In the genomic region with DNA sequence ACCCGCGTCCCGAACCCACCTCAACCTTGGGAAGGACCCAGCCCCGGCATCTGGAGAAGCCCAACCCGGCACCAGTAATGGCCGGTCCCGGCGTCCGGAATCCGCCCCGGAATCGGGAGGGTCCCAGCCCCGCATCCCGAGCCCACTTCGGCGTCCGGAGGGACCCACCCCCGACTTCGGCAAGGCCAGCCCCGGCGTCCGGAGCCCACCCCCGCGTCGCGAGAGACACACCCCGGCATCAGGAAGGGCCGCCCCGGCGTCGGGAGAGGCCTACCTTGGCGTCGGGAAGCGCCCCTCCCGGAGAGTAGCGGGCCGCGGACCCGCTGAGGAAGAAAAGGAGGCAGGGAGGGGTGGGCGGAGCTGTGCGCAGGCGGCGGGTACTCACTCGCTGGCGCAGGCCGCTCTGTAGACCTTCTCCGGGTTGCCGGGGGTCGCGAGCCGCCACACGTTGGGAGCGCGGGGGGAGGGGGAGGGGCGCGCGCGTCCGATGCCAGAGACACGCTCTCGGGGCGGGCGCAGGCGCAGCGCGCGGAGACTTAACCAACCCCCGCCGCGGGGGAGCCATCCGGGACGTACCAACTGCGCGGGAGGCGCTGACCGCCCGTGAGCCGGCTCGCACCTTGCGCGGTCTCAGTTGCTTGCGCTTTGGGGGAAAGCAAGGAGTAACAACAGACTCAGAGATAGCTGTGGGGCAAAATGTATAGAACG, we compare ENCODE assay signal across 8 cellular contexts. TPM values are rescaled to one million over a fixed set of nuclear protein-coding genes. Genes with fewer than 3 reads are reported as not detected.
DNase-seq lines count a peak whose midpoint lies in the region; ATAC-seq and TF ChIP-seq lines count a peak whose summit lies in the region.

TSS of gene UIMC1 (minus strand) at position 515 of the 708 bp plus-strand sequence. CDS start 24,164 bp downstream, outside the sequence.

- DNase-seq in NCI-H345 (lab: John Stamatoyannopoulos, UW), result peak; percentile 97
- peak; percentile 93 for DNase-seq in activated B cell treated with CpG ODN at 0.5 μM for 24 hours
- peak; percentile 94 to 95 for DNase-seq in cardiac fibroblast (ENCODE audit: low read depth in 2 of 2)
- DNase-seq in iPS-NIHi7 (ENCODE audit: extremely low spot score), result peak; percentile 94
- DNase-seq in smooth muscle cell (lab: John Stamatoyannopoulos, UW; ENCODE audit: unreplicated experiment), result peak; percentile 82

- peak within 1 kb of the TSS; percentile 91 for H3K4me2 ChIP-seq in smooth muscle cell

- peak within 1 kb of the TSS; percentile 93 for H3K4me3 Mint-ChIP-seq in activated B cell treated with CpG ODN at 0.5 μM for 24 hours

- H3K4me1 ChIP-seq in ACC112 (ENCODE audit: control insufficient read depth, insufficient read depth, low read length, unreplicated experiment) (peaks cover 15% of the 10 kb centered on the region), smooth muscle cell (ENCODE audit: low read depth) (peaks cover 18% of the 10 kb centered on the region)

- peaks cover 46% of the 10 kb centered on the region for H4K20me1 ChIP-seq in smooth muscle cell (ENCODE audit: low read depth)

- intact Hi-C loops in activated B cell treated with CpG ODN at 0.5 μM for 24 hours (cut with micrococcal nuclease), result loop anchor here (1.0 to 5.0 kb wide), 7 partner anchors 10 to 470 kb away; partner anchors contain the start of genes FGFR4, NSD1, PRELID1 and RAB24

- H3K9ac ChIP-seq in smooth muscle cell (ENCODE audit: low read depth), result peak within 1 kb of the TSS; percentile 88

- H3K27me3 Mint-ChIP-seq in activated B cell treated with CpG ODN at 0.5 μM for 24 hours, result no peaks in the 10 kb centered on the region

- peak; percentile 78 for ATAC-seq in GM18907 (IDR thresholded peaks at IDR 0.05; ENCODE audit: unreplicated experiment)
- ATAC-seq in HG03139 (IDR thresholded peaks at IDR 0.05; ENCODE audit: unreplicated experiment), result peak; percentile 66
- ATAC-seq in activated B cell treated with CpG ODN at 0.5 μM for 24 hours (ENCODE audit: low read depth), result peak; percentile 89

- CTCF ChIA-PET in activated B cell treated with CpG ODN at 0.5 μM for 24 hours (lab: Charles Lee), result interaction anchor here (1.4 to 1.8 kb wide), 2 partner anchors 14 to 16 kb away, joined by 5 to 6 read pairs; partner anchors contain the start of gene ZNF346

- TF ChIP-seq CTCF in activated B cell treated with CpG ODN at 0.5 μM for 24 hours (IDR thresholded peaks at IDR 0.05), result no peak
- TF ChIP-seq CTCF in cardiac fibroblast (IDR thresholded peaks at IDR 0.05; ENCODE audit: low read depth, low read length), result no peak
- no peak for TF ChIP-seq CTCF in smooth muscle cell (IDR thresholded peaks at IDR 0.05; ENCODE audit: borderline replicate concordance, insufficient read depth, poor library complexity, severe bottlenecking)

- H3K79me2 ChIP-seq in ACC112 (ENCODE audit: control insufficient read depth, insufficient read depth, low read length, unreplicated experiment) (peaks cover 48% of the 10 kb centered on the region), smooth muscle cell (ENCODE audit: low read depth) (peaks cover 47% of the 10 kb centered on the region)

- H2AFZ ChIP-seq in ACC112 (ENCODE audit: low read length, unreplicated experiment) (peak within 1 kb of the TSS; percentile 84), smooth muscle cell (ENCODE audit: low read depth) (peak within 1 kb of the TSS; percentile 85)

- peaks cover 8% of the 10 kb centered on the region for H3K36me3 Mint-ChIP-seq in activated B cell treated with CpG ODN at 0.5 μM for 24 hours (ENCODE audit: low read depth)

- H3K9me3 ChIP-seq in smooth muscle cell (replicated peaks; ENCODE audit: low read depth), result no peaks in the 10 kb centered on the region

- peak within 1 kb of the TSS; percentile 77 for H3K27ac ChIP-seq in ACC112 (ENCODE audit: low read depth, low read length)
- H3K27ac ChIP-seq in smooth muscle cell (ENCODE audit: low read depth), result peak within 1 kb of the TSS; percentile 74

- H3K36me3 ChIP-seq in ACC112 (ENCODE audit: insufficient read depth, low read length) (no peaks in the 10 kb centered on the region), smooth muscle cell (ENCODE audit: low read depth) (no peaks in the 10 kb centered on the region)

- H3K9me3 Mint-ChIP-seq in activated B cell treated with CpG ODN at 0.5 μM for 24 hours, result peaks cover 3% of the 10 kb centered on the region

- H3K4me3 ChIP-seq in ACC112 (ENCODE audit: low read depth, low read length), result peak within 1 kb of the TSS; percentile 95
- H3K4me3 ChIP-seq in cardiac fibroblast (replicated peaks in 1 of 2; ENCODE audit: low read depth in 2 of 2, low read length in 2 of 2), result peak within 1 kb of the TSS; percentile 92 to 93
- peak within 1 kb of the TSS; percentile 70 for H3K4me3 ChIP-seq in smooth muscle cell

- WGBS in smooth muscle cell (ENCODE audit: low lambda C conversion rate), result 1% methylated on average over 49 of the region's 83 CpGs

- H3K27me3 ChIP-seq in ACC112 (ENCODE audit: insufficient read depth, low read length) (no peaks in the 10 kb centered on the region), smooth muscle cell (ENCODE audit: low read depth) (no peaks in the 10 kb centered on the region)

- H3F3A ChIP-seq in smooth muscle cell (ENCODE audit: low read depth), result no peaks in the 10 kb centered on the region

- peaks cover 32% of the 10 kb centered on the region for H3K4me1 Mint-ChIP-seq in activated B cell treated with CpG ODN at 0.5 μM for 24 hours

- H3K27ac Mint-ChIP-seq in activated B cell treated with CpG ODN at 0.5 μM for 24 hours, result peak within 1 kb of the TSS; percentile 95

- POLR2A ChIA-PET in activated B cell treated with CpG ODN at 0.5 μM for 24 hours (lab: Charles Lee), result interaction anchor here (0.5 to 4.0 kb wide), 11 partner anchors 11 to 398 kb away, joined by 3 to 30 read pairs (median 5); partner anchors contain the start of genes NSD1 and ZNF346

RNA-seq across cellular contexts. Expression of gene UIMC1, which starts in this region (rescaled TPM):
- total RNA-seq in activated B cell treated with CpG ODN at 0.5 μM for 24 hours (72.5 and 75.8 TPM in 2 replicates), smooth muscle cell (19.9 and 20.3 TPM in 2 replicates)
- 9.6 and 12.1 TPM in 2 replicates for polyA plus RNA-seq in smooth muscle cell

Comparison
In these comparisons a context has a peak if more than half of its experiments do, and no peak if none do; other contexts are left out.
1. Peak in every context shown above with its lines: DNase-seq, ATAC-seq, H3K4me3 ChIP-seq and H3K27ac ChIP-seq.